8 cellular contexts compared by ENCODE assay signal in the genomic region with DNA sequence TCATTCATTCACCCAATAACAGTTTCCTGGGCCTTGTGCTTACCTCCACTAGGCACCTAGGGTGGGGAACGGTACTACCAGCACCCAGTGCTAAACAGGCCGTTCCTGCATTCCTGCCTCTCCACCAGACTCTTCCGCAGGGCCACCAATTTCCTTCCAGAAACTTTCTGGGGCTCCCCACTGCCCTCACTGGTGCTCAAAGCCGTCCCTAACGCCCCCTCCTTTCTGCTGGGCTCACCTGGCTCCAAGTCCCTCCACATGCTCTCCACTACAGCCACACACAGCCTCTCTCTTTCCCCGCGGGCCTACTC. TPM values are rescaled to one million over a fixed set of nuclear protein-coding genes. Genes with fewer than 3 reads are reported as not detected.
DNase-seq lines count a peak whose midpoint lies in the region; TF ChIP-seq lines count a peak whose summit lies in the region.

No MANE protein-coding gene starts in this region.

- H3K27ac ChIP-seq in SJCRH30 (peak overlapping the region; percentile 80; the same call in 1 of the 2 replicates), esophagus muscularis mucosa (replicated peaks in 1 of 4) (peak overlapping the region; percentile 95 to 100 (median 99))

- no peak for TF ChIP-seq CTCF in GM12865 (IDR thresholded peaks at IDR 0.05; ENCODE audit: insufficient read depth, low read depth, low read length, missing control alignments)
- no peak for TF ChIP-seq CTCF in esophagus muscularis mucosa (IDR thresholded peaks at IDR 0.05)
- TF ChIP-seq CTCF in retinal pigment epithelial cell (conservative IDR thresholded peaks at IDR 0.05; ENCODE audit: low read depth, low read length) = no peak

- H3K4me3 ChIP-seq in GM12865 (ENCODE audit: low read depth, low read length) (peak overlapping the region; percentile 71), SJCRH30 (peak overlapping the region; percentile 59), esophagus muscularis mucosa (peak overlapping the region; percentile 70 to 97 (median 86)), retinal pigment epithelial cell (ENCODE audit: low read length) (peak overlapping the region; percentile 73)

- H3K9me3 ChIP-seq in SJCRH30 (replicated peaks) = no peaks in the 10 kb centered on the region
- H3K9me3 ChIP-seq in esophagus muscularis mucosa = no peaks in the 10 kb centered on the region

- no peak for TF ChIP-seq EP300 in esophagus muscularis mucosa (IDR thresholded peaks at IDR 0.05)

- DNase-seq in GM12865 (ENCODE audit: low read depth) (no peak), SJCRH30 (no peak), esophagus muscularis mucosa (ENCODE audit: extremely low spot score) (no peak), retinal pigment epithelial cell (ENCODE audit: low read depth) (no peak), hypothalamus (lab: John Stamatoyannopoulos, UW) (no peak), OCI-M1 (lab: John Stamatoyannopoulos, UW) (no peak), SK-N-DZ (ENCODE audit: low spot score) (no peak), 8988T (no peak)

- H3K4me1 ChIP-seq in SJCRH30 = peaks cover 6% of the 10 kb centered on the region; the same call in 1 of the 2 replicates
- peaks cover 15 to 30% (median 21%) of the 10 kb centered on the region in 4 donors for H3K4me1 ChIP-seq in esophagus muscularis mucosa

- H3K27me3 ChIP-seq in SJCRH30 (no peaks in the 10 kb centered on the region), esophagus muscularis mucosa (peaks cover 0 to 4% (median 0%) of the 10 kb centered on the region in 4 donors)

- WGBS in esophagus muscularis mucosa = 35% methylated on average over 7 of the region's 7 CpGs

- no peak for TF ChIP-seq POLR2A in esophagus muscularis mucosa (IDR thresholded peaks at IDR 0.05; ENCODE audit: low read depth)

- H3K36me3 ChIP-seq in SJCRH30 (peaks cover 11% of the 10 kb centered on the region), esophagus muscularis mucosa (peaks cover 8 to 34% (median 28%) of the 10 kb centered on the region in 4 donors)

- intact Hi-C loops in esophagus muscularis mucosa (cut with DNase I) = no loop called here

RNA-seq across cellular contexts. Expression of a gene that starts 1.4 kb away (rescaled TPM):
- 20.2 and 24.1 TPM in 2 replicates for total RNA-seq in SJCRH30 (2014; rRNA removed; shearing (Covaris generic))
- total RNA-seq in esophagus muscularis mucosa = 10 to 100 TPM; 36.4 to 57.7 (median 47.8) TPM
- polyA plus RNA-seq in SK-N-DZ (2014; cell fraction: cytosol; rRNA removed) = 26.9 and 29.8 TPM in 2 replicates
- 66.0 and 92.0 TPM in 2 replicates for polyA plus RNA-seq in SK-N-DZ (2014; cell fraction: nucleus; rRNA removed)

RNA-seq across cellular contexts. Expression of a gene that starts 32.9 kb away (rescaled TPM):
- 49.0 and 54.1 TPM in 2 replicates for total RNA-seq in SJCRH30 (2014; rRNA removed; shearing (Covaris generic))
- 10 to 100 TPM; 22.0 to 30.7 (median 25.8) TPM for total RNA-seq in esophagus muscularis mucosa
- polyA plus RNA-seq in SK-N-DZ (2014; cell fraction: cytosol; rRNA removed) = 9.0 and 10.6 TPM in 2 replicates
- 6.4 and 7.2 TPM in 2 replicates for polyA plus RNA-seq in SK-N-DZ (2014; cell fraction: nucleus; rRNA removed)

RNA-seq across cellular contexts. Expression of a gene that starts 51.0 kb away (rescaled TPM):
- total RNA-seq in SJCRH30 (2014; rRNA removed; shearing (Covaris generic)) = 0.25 and 0.26 TPM in 2 replicates
- total RNA-seq in esophagus muscularis mucosa = 1 to 10 TPM; 4.0 to 7.4 (median 5.5) TPM
- polyA plus RNA-seq in SK-N-DZ (2014; cell fraction: cytosol; rRNA removed) = 0.73 and 0.99 TPM in 2 replicates
- polyA plus RNA-seq in SK-N-DZ (2014; cell fraction: nucleus; rRNA removed) = 2.5 and 4.3 TPM in 2 replicates
